16 cellular contexts compared by ENCODE assay signal in the genomic region with DNA sequence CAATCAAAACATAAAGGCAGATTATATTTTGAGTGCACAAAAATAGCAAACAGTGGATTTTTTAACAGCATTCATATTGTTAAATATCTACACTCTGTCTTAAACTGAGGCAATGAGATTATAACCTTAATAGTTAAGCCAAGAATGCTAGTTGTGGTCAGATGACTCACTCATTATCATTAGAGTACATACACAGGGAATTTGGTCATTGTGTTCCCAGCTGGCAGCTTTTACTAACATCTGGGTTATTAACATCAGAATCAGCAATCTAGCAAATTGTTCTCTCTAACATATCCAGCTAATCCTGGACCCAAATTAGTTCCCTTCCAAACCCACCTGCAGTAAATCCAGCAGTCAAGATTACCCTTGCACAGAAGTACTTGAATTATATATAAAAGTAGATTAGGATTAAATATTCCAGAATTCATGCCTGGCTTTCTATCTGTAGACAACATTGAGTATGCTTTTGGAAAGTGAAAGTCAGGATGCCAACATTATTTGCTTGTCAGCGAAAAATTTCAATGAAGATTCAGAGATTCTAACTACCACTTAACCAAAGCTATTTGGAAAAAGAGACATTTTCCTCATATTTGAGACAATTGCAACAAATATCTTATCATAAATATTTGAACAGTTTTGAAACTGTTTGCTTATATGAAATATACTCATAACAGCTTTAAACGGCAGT.
DNase-seq lines count a peak whose midpoint lies in the region; ATAC-seq and TF ChIP-seq lines count a peak whose summit lies in the region.
"Had no signal": no experiment of that assay in that cellular context is flagged by ENCODE, and none has a peak within 500 bp of the region (broad histone marks: within the 10 kb centered on the region; RNA-seq: fewer than 3 reads in every experiment).

No MANE protein-coding gene starts in this region.

- H3K36me3 ChIP-seq in neuron (ENCODE audit: insufficient read depth, low read length) = no peaks in the 10 kb centered on the region
- H3K36me3 ChIP-seq: esophagus squamous epithelium had no signal

- H3K27me3 Mint-ChIP-seq in endothelial cell (ENCODE audit: unreplicated experiment) = no peaks in the 10 kb centered on the region
- H3K27me3 Mint-ChIP-seq: activated CD4-positive, alpha-beta T cell treated with anti-CD3 and anti-CD28 coated beads, Interleukin-2, amount 10 ng/mL, durations not matched to agents 7 days and 5 days; naive thymus-derived CD8-positive, alpha-beta T cell had no signal

- ATAC-seq in HG03565 (IDR thresholded peaks at IDR 0.05; ENCODE audit: unreplicated experiment) = no peak
- ATAC-seq: naive thymus-derived CD8-positive, alpha-beta T cell had no signal

- peak overlapping the region; percentile 87 for H2AFZ ChIP-seq in neuron (ENCODE audit: low read depth, low read length)

- H3K27ac Mint-ChIP-seq in endothelial cell (ENCODE audit: unreplicated experiment) = no peak overlapping the region
- H3K27ac Mint-ChIP-seq: activated CD4-positive, alpha-beta T cell treated with anti-CD3 and anti-CD28 coated beads, Interleukin-2, amount 10 ng/mL, durations not matched to agents 7 days and 5 days; naive thymus-derived CD8-positive, alpha-beta T cell had no signal

- H3K9me3 Mint-ChIP-seq in endothelial cell (ENCODE audit: unreplicated experiment) = no peaks in the 10 kb centered on the region
- H3K9me3 Mint-ChIP-seq: activated CD4-positive, alpha-beta T cell treated with anti-CD3 and anti-CD28 coated beads, Interleukin-2, amount 10 ng/mL, durations not matched to agents 7 days and 5 days had no signal

- no peak overlapping the region for H3K4me3 ChIP-seq in neuron (ENCODE audit: low read length)
- H3K4me3 ChIP-seq: esophagus squamous epithelium had no signal

- no peak for TF ChIP-seq CTCF in endothelial cell (IDR thresholded peaks at IDR 0.05; ENCODE audit: unreplicated experiment)

- no peak overlapping the region for H3K4me3 Mint-ChIP-seq in endothelial cell (ENCODE audit: unreplicated experiment)
- H3K4me3 Mint-ChIP-seq: activated CD4-positive, alpha-beta T cell treated with anti-CD3 and anti-CD28 coated beads, Interleukin-2, amount 10 ng/mL, durations not matched to agents 7 days and 5 days; naive thymus-derived CD8-positive, alpha-beta T cell had no signal

- no peaks in the 10 kb centered on the region for H3K4me1 Mint-ChIP-seq in endothelial cell (ENCODE audit: unreplicated experiment)
- H3K4me1 Mint-ChIP-seq: activated CD4-positive, alpha-beta T cell treated with anti-CD3 and anti-CD28 coated beads, Interleukin-2, amount 10 ng/mL, durations not matched to agents 7 days and 5 days; naive thymus-derived CD8-positive, alpha-beta T cell had no signal

- peaks cover 27% of the 10 kb centered on the region for H3K4me1 ChIP-seq in neuron (ENCODE audit: insufficient read depth, low read length)
- H3K4me1 ChIP-seq: Caco-2, esophagus squamous epithelium had no signal

- DNase-seq in HT1080 (ENCODE audit: low read depth) (peak; percentile 45), RKO (ENCODE audit: low spot score) (peak; percentile 34), fibroblast of gingiva (ENCODE audit: low read depth) (peak; percentile 42), T-helper 9 cell (no peak), endothelial cell (ENCODE audit: low spot score) (no peak), GDM1 (lab: John Stamatoyannopoulos, UW) (no peak)
- DNase-seq: activated CD4-positive, alpha-beta T cell treated with anti-CD3 and anti-CD28 coated beads, Interleukin-2, amount 10 ng/mL, durations not matched to agents 7 days and 5 days; activated effector memory CD4-positive, alpha-beta T cell treated with anti-CD3 and anti-CD28 coated beads, Interleukin-2, amount 50 U/mL, for 16 hours; Caco-2; caudate nucleus; esophagus squamous epithelium; kidney; naive thymus-derived CD8-positive, alpha-beta T cell; T-helper 1 cell had no signal

- H3K36me3 Mint-ChIP-seq in endothelial cell (ENCODE audit: low read depth, unreplicated experiment) = no peaks in the 10 kb centered on the region
- H3K36me3 Mint-ChIP-seq: naive thymus-derived CD8-positive, alpha-beta T cell had no signal

- H3K27me3 ChIP-seq in neuron (ENCODE audit: insufficient read depth, low read length) = no peaks in the 10 kb centered on the region
- H3K27me3 ChIP-seq: esophagus squamous epithelium had no signal

- H3K9me3 ChIP-seq in neuron (ENCODE audit: low read length) = no peaks in the 10 kb centered on the region
- H3K9me3 ChIP-seq: Caco-2, esophagus squamous epithelium had no signal

Comparison
In these comparisons a context has a peak if more than half of its experiments do, and no peak if none do; other contexts are left out.
1. DNase-seq: peak in HT1080 (single experiment), RKO (single experiment) and fibroblast of gingiva (single experiment); none in T-helper 9 cell (single experiment), endothelial cell (single experiment) and GDM1 (single experiment).